1 cellular context compared by ENCODE assay signal in the genomic region with DNA sequence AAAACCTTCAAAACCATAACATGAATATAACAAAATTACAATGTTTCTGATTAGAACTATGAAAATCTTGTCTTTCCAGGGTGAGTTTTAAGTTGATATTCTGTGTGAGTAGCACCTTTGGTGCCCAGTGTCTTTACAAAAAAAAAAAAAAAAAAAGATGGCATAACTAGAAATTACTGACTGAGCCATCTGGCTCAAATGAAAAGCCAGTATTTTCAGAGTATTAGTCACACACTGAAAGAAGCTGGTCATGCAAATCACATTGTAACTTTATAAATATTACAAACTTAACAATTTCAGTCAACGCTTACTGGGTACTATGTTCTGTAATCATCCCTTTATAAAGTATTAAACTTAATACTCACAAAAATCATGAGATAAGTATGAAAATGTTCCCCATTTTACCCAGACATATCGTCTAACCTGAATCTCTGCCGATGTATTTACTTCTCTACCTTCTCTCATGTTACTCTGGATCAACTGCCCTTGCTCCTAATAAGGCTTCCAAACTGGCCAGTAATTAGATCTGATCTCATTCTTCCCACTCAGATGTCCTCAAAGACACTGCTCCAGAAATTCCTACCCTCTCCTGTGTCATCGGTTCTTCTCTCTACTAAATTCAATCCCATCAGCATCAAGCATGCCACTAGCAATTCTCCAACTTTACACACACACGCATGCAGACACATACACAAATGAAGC.
TF ChIP-seq lines count a peak whose summit lies in the region.

No MANE protein-coding gene starts in this region.

TF ChIP-seq in IMR-90, 13 proteins besides CTCF, POLR2A, EP300 and RAD21 (continued from another document):
- TF ChIP-seq FOS (IDR thresholded peaks at IDR 0.05; ENCODE audit: low read depth, low read length) (no peak), RCOR1 (IDR thresholded peaks at IDR 0.05; ENCODE audit: insufficient replicate concordance, low read length) (no peak), CEBPB (IDR thresholded peaks at IDR 0.05; ENCODE audit: low read depth, low read length) (no peak)
